19 cellular contexts compared by ENCODE assay signal in the genomic region with DNA sequence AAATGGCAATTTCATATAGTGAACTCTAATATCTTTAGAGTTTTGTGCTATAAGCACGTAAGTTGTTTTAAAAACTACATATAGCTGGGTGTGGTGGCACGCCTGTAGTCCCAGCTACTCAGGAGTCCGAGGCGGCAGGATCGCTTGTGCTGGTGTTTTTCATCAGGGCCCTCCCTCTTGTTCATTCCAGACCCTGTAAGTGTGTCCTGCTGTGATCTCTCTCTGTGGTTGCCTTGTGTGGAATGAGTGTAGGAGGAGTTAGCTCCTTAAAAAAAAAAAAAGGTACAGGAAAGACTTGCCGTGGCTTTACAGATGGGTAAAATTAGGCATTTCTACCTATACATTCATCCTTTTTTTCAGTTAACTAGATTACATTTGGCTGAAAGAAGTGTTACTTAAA.
"Had no signal": no experiment of that assay in that cellular context is flagged by ENCODE, and none has a peak within 500 bp of the region (broad histone marks: within the 10 kb centered on the region; RNA-seq: fewer than 3 reads in every experiment).

No MANE protein-coding gene starts in this region.

- DNase-seq: activated CD4-positive, alpha-beta memory T cell treated with anti-CD3 and anti-CD28 coated beads, Interleukin-2, amount 10 ng/mL, durations not matched to agents 7 days and 5 days; activated CD4-positive, alpha-beta T cell treated with anti-CD3 and anti-CD28 coated beads for 4 hours; activated CD8-positive, alpha-beta memory T cell treated with anti-CD3 and anti-CD28 coated beads, Interleukin-2, amount 50 U/mL, for 48 hours; activated naive CD8-positive, alpha-beta T cell treated with anti-CD3 and anti-CD28 coated beads for 36 hours; colonic mucosa; glutamatergic neuron; immature natural killer cell; left cardiac atrium; mammary epithelial cell; natural killer cell; nucleus accumbens; right cardiac atrium; small intestine; stimulated activated CD4-positive, alpha-beta T cell treated with anti-CD3 and anti-CD28 coated beads, Interleukin-4, amount 100 ng/mL, for 4 hours; stimulated activated CD8-positive, alpha-beta memory T cell treated with anti-CD3 and anti-CD28 coated beads, Interleukin-4, amount 100 ng/mL, for 48 hours; stimulated activated naive CD4-positive, alpha-beta T cell treated with Interleukin-2 at 50 U/mL for 16 hours; trophoblast cell had no signal

- FAIRE-seq: endometrium, small intestine, TTC549 had no signal

- H3K4me1 ChIP-seq: colonic mucosa had no signal

- H3K4me3 ChIP-seq: colonic mucosa had no signal

- H3K36me3 ChIP-seq: colonic mucosa had no signal

- H3K27ac ChIP-seq: colonic mucosa had no signal

- H3K9me3 ChIP-seq: colonic mucosa had no signal

- H3K27me3 ChIP-seq: colonic mucosa had no signal
